In genomic region chr5:153903321-153903720, GRCh38 we compare ENCODE assay signal across 24 cellular contexts.
"Had no signal": no experiment of that assay in that cellular context is flagged by ENCODE, and none has a peak within 500 bp of the region (broad histone marks: within the 10 kb centered on the region; RNA-seq: fewer than 3 reads in every experiment).

No MANE protein-coding gene starts in this region.

- H3K27ac ChIP-seq: epithelial cell of prostate, parathyroid adenoma, spleen, upper lobe of left lung, vagina had no signal

- H3K9ac ChIP-seq: parathyroid adenoma had no signal

- H2AFZ ChIP-seq: parathyroid adenoma had no signal

- DNase-seq: activated CD4-positive, alpha-beta T cell treated with anti-CD3 and anti-CD28 coated beads for 48 hours; activated CD4-positive, alpha-beta T cell treated with anti-CD3 and anti-CD28 coated beads, Interleukin-2, amount 50 U/mL, for 48 hours; activated CD4-positive, CD25-positive, alpha-beta regulatory T cell; activated CD8-positive, alpha-beta memory T cell treated with anti-CD3 and anti-CD28 coated beads for 24 hours; activated effector memory CD4-positive, alpha-beta T cell treated with Interleukin-2 at 50 U/mL for 16 hours; activated naive CD4-positive, alpha-beta T cell treated with Interleukin-2 at 50 U/mL for 16 hours; central memory CD4-positive, alpha-beta T cell; effector CD8-positive, alpha-beta T cell; head of caudate nucleus; hippocampal formation; kidney; left colon; mammary epithelial cell; naive thymus-derived CD4-positive, alpha-beta T cell; right cardiac atrium; spleen; stimulated activated CD4-positive, alpha-beta T cell treated with anti-CD3 and anti-CD28 coated beads, Interleukin-2, amount 100 ng/mL, for 48 hours; stimulated activated naive CD4-positive, alpha-beta T cell treated with Interleukin-2 at 50 U/mL for 16 hours; T-helper 1 cell; upper lobe of left lung had no signal

- H3K9me3 ChIP-seq: breast epithelium, spleen, upper lobe of left lung, vagina had no signal

- H3K36me3 ChIP-seq: breast epithelium, spleen, upper lobe of left lung, vagina had no signal

- H3K4me1 ChIP-seq: breast epithelium, parathyroid adenoma, spleen, upper lobe of left lung, vagina had no signal

- H3K4me3 ChIP-seq: breast epithelium, spleen, upper lobe of left lung, vagina had no signal

- H3K27me3 ChIP-seq: breast epithelium, spleen, upper lobe of left lung, vagina had no signal

- H3K79me2 ChIP-seq: parathyroid adenoma had no signal

- ATAC-seq: left colon; naive thymus-derived CD4-positive, alpha-beta T cell; right cardiac atrium had no signal
